18 cellular contexts compared by ENCODE assay signal in the genomic region with DNA sequence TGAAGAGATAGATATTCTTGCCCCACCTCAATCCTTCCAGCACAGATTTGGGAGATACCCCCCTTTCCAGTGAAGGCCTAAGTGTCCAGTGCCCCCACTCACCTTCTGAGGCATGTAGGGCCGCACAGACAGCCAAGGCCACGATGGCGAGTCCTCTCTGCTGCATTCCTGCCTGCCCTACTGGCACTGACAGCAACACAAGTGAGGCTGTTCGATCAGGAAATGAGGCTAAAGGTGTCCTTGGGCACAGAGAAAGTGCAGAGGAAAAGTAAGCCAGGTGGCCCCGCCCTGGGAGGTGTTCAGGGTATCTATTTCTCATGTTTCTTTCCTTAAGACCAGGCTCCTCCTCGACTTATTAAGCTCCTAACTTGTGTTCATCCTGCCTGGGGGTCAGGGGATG. TPM values are rescaled to one million over a fixed set of nuclear protein-coding genes. Genes with fewer than 3 reads are reported as not detected.
DNase-seq lines count a peak whose midpoint lies in the region; ATAC-seq and TF ChIP-seq lines count a peak whose summit lies in the region.
"Had no signal": no experiment of that assay in that cellular context is flagged by ENCODE, and none has a peak within 500 bp of the region (broad histone marks: within the 10 kb centered on the region; RNA-seq: fewer than 3 reads in every experiment).

A gene with protein sequence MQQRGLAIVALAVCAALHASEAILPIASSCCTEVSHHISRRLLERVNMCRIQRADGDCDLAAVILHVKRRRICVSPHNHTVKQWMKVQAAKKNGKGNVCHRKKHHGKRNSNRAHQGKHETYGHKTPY (minus strand): TSS at position 241 of the 400 bp plus-strand sequence. CDS start 75 bp downstream, at position 166.

- H2AK5ac ChIP-seq in mesenchymal stem cell (ENCODE audit: low read length, severe bottlenecking): no peak within 1 kb of the TSS

- H3K27ac ChIP-seq in mucosa of rectum (ENCODE audit: low read depth in 2 of 2, low read length in 2 of 2) (peak within 1 kb of the TSS; percentile 92 to 94), transverse colon (peak within 1 kb of the TSS; percentile 81 to 84 (median 83)), mesenchymal stem cell (ENCODE audit: low read length, poor library complexity, severe bottlenecking) (no peak within 1 kb of the TSS)
- H3K27ac ChIP-seq: coronary artery, psoas muscle had no signal

- peak; percentile 88 for TF ChIP-seq POLR2A in transverse colon (IDR thresholded peaks at IDR 0.05)

- POLR2A ChIA-PET in T-cell (lab: Charles Lee): interaction anchor here (0.6 to 1.4 kb wide), 2 partner anchors 72 to 80 kb away, joined by 4 to 7 read pairs; a partner anchor contains a TSS

- H3K27me3 ChIP-seq in mucosa of rectum (ENCODE audit: control insufficient read depth in 2 of 2, insufficient read depth in 2 of 2, low read length in 2 of 2) (no peaks in the 10 kb centered on the region), transverse colon (no peaks in the 10 kb centered on the region), mesenchymal stem cell (ENCODE audit: control insufficient read depth in 1 of 2, insufficient read depth in 1 of 2, low read length in 2 of 2) (no peaks in the 10 kb centered on the region)

- no peak within 1 kb of the TSS for H3K4me2 ChIP-seq in mesenchymal stem cell (ENCODE audit: low read length, poor library complexity, severe bottlenecking)

- peak within 1 kb of the TSS; percentile 74 to 75 for H3K9ac ChIP-seq in mucosa of rectum (ENCODE audit: low read depth in 1 of 2, low read length in 2 of 2)
- no peak within 1 kb of the TSS for H3K9ac ChIP-seq in mesenchymal stem cell (ENCODE audit: low read length)

- intact Hi-C loops in natural killer cell (cut with micrococcal nuclease) (no loop called here), transverse colon (cut with DNase I; ENCODE audit: low total_unique reads) (no loop called here)

- no peak for TF ChIP-seq CTCF in natural killer cell (IDR thresholded peaks at IDR 0.05)
- no peak for TF ChIP-seq CTCF in transverse colon (IDR thresholded peaks at IDR 0.05)

- H3K18ac ChIP-seq in mesenchymal stem cell (ENCODE audit: low read depth in 1 of 2, low read length in 2 of 2): no peak within 1 kb of the TSS

- H2BK5ac ChIP-seq in mesenchymal stem cell (ENCODE audit: low read depth, low read length, poor library complexity, severe bottlenecking): no peak within 1 kb of the TSS

- CTCF ChIA-PET in T-cell (lab: Charles Lee): no interaction called here

- DNase-seq in natural killer cell (no peak), T-cell (no peak), transverse colon (peak; percentile 86), mesenchymal stem cell (no peak), putamen (ENCODE audit: low spot score) (no peak)
- no peak for DNase-seq in natural killer cell treated with Interleukin-12 subunit alpha and Interleukin-12 subunit beta and Interleukin-15 and Interleukin-18, amount 100 ng/mL, for 72 hours (ENCODE audit: low spot score)
- DNase-seq: activated naive CD4-positive, alpha-beta T cell treated with anti-CD3 and anti-CD28 coated beads for 36 hours; C1 segment of cervical spinal cord; kidney glomerular epithelial cell; NCI-H2081 treated with DMSO at 0.1 percent for 48 hours; psoas muscle; stimulated activated naive B cell treated with anti-CD40 and anti-IgM and Interleukin-4, amounts not matched to agents 10 μg/mL and 1 μg/mL and 100 μg/mL, for 72 hours had no signal

- H3K4me3 ChIP-seq in mucosa of rectum (ENCODE audit: low read length in 2 of 2) (peak within 1 kb of the TSS; percentile 68 to 80), transverse colon (peak within 1 kb of the TSS in 3 of 4 donors; percentile 18 to 36 (median 26)), mesenchymal stem cell (ENCODE audit: insufficient read depth in 1 of 2, low read depth in 1 of 2, low read length in 2 of 2) (no peak within 1 kb of the TSS)
- H3K4me3 ChIP-seq: coronary artery, psoas muscle had no signal

- H3K9me3 Mint-ChIP-seq in natural killer cell (no peaks in the 10 kb centered on the region), T-cell (no peaks in the 10 kb centered on the region)
- H3K9me3 Mint-ChIP-seq in natural killer cell treated with Interleukin-12 subunit alpha and Interleukin-12 subunit beta and Interleukin-15 and Interleukin-18, amount 100 ng/mL, for 72 hours: no peaks in the 10 kb centered on the region
- H3K9me3 Mint-ChIP-seq: stimulated activated naive B cell treated with anti-CD40 and anti-IgM and Interleukin-4, amounts not matched to agents 10 μg/mL and 1 μg/mL and 100 μg/mL, for 72 hours; T-helper 1 cell treated with Interleukin-12 subunit alpha and Interleukin-12 subunit beta and Interleukin-4 antibody, amounts not matched to agents 30 μg/mL and 1 μg/mL, for 36 hours; type B pancreatic cell had no signal

- H3K14ac ChIP-seq in mesenchymal stem cell (ENCODE audit: low read length in 2 of 2): peak within 1 kb of the TSS in 1 of 2 experiments; percentile 55

- H3K36me3 ChIP-seq in mucosa of rectum (ENCODE audit: control insufficient read depth in 2 of 2, insufficient read depth in 2 of 2, low read length in 2 of 2): no peaks in the 10 kb centered on the region
- H3K36me3 ChIP-seq in transverse colon: no peaks in the 10 kb centered on the region
- no peaks in the 10 kb centered on the region for H3K36me3 ChIP-seq in mesenchymal stem cell (ENCODE audit: control insufficient read depth in 1 of 2, insufficient read depth in 2 of 2, low read depth in 1 of 2, low read length in 2 of 2)

- H3K9me3 ChIP-seq in mucosa of rectum (ENCODE audit: control insufficient read depth in 2 of 2, low read length in 2 of 2) (no peaks in the 10 kb centered on the region), transverse colon (no peaks in the 10 kb centered on the region), mesenchymal stem cell (ENCODE audit: control insufficient read depth, low read length) (no peaks in the 10 kb centered on the region)
- H3K9me3 ChIP-seq: psoas muscle had no signal

- H3K79me1 ChIP-seq in mesenchymal stem cell (replicated peaks; ENCODE audit: low read length, poor library complexity, severe bottlenecking): no peaks in the 10 kb centered on the region

- H3K4me3 Mint-ChIP-seq in natural killer cell (no peak within 1 kb of the TSS), T-cell (no peak within 1 kb of the TSS)
- H3K4me3 Mint-ChIP-seq in natural killer cell treated with Interleukin-12 subunit alpha and Interleukin-12 subunit beta and Interleukin-15 and Interleukin-18, amount 100 ng/mL, for 72 hours: no peak within 1 kb of the TSS
- H3K4me3 Mint-ChIP-seq: activated naive CD4-positive, alpha-beta T cell treated with anti-CD3 and anti-CD28 coated beads for 36 hours; stimulated activated naive B cell treated with anti-CD40 and anti-IgM and Interleukin-4, amounts not matched to agents 10 μg/mL and 1 μg/mL and 100 μg/mL, for 72 hours; T-helper 1 cell treated with Interleukin-12 subunit alpha and Interleukin-12 subunit beta and Interleukin-4 antibody, amounts not matched to agents 30 μg/mL and 1 μg/mL, for 36 hours; type B pancreatic cell; WTC11 had no signal

- H4K91ac ChIP-seq in mesenchymal stem cell (ENCODE audit: low read length): no peak within 1 kb of the TSS

- no peaks in the 10 kb centered on the region for H3K36me3 Mint-ChIP-seq in natural killer cell
- no peaks in the 10 kb centered on the region for H3K36me3 Mint-ChIP-seq in natural killer cell treated with Interleukin-12 subunit alpha and Interleukin-12 subunit beta and Interleukin-15 and Interleukin-18, amount 100 ng/mL, for 72 hours
- H3K36me3 Mint-ChIP-seq in T-cell: no peaks in the 10 kb centered on the region
- H3K36me3 Mint-ChIP-seq: stimulated activated naive B cell treated with anti-CD40 and anti-IgM and Interleukin-4, amounts not matched to agents 10 μg/mL and 1 μg/mL and 100 μg/mL, for 72 hours; type B pancreatic cell; WTC11 had no signal

- no peak within 1 kb of the TSS for H3K27ac Mint-ChIP-seq in natural killer cell
- no peak within 1 kb of the TSS for H3K27ac Mint-ChIP-seq in natural killer cell treated with Interleukin-12 subunit alpha and Interleukin-12 subunit beta and Interleukin-15 and Interleukin-18, amount 100 ng/mL, for 72 hours
- no peak within 1 kb of the TSS for H3K27ac Mint-ChIP-seq in T-cell
- H3K27ac Mint-ChIP-seq: activated naive CD4-positive, alpha-beta T cell treated with anti-CD3 and anti-CD28 coated beads for 36 hours; stimulated activated naive B cell treated with anti-CD40 and anti-IgM and Interleukin-4, amounts not matched to agents 10 μg/mL and 1 μg/mL and 100 μg/mL, for 72 hours; T-helper 1 cell treated with Interleukin-12 subunit alpha and Interleukin-12 subunit beta and Interleukin-4 antibody, amounts not matched to agents 30 μg/mL and 1 μg/mL, for 36 hours; type B pancreatic cell; WTC11 had no signal

- H2AFZ ChIP-seq in mesenchymal stem cell (ENCODE audit: low read depth, low read length): no peak within 1 kb of the TSS

- H3K4me1 Mint-ChIP-seq in natural killer cell (no peaks in the 10 kb centered on the region), T-cell (no peaks in the 10 kb centered on the region)
- H3K4me1 Mint-ChIP-seq in natural killer cell treated with Interleukin-12 subunit alpha and Interleukin-12 subunit beta and Interleukin-15 and Interleukin-18, amount 100 ng/mL, for 72 hours (ENCODE audit: low read depth in 2 of 2): no peaks in the 10 kb centered on the region
- H3K4me1 Mint-ChIP-seq: stimulated activated naive B cell treated with anti-CD40 and anti-IgM and Interleukin-4, amounts not matched to agents 10 μg/mL and 1 μg/mL and 100 μg/mL, for 72 hours had no signal

- no peak within 1 kb of the TSS for H2BK15ac ChIP-seq in mesenchymal stem cell (ENCODE audit: low read depth, poor library complexity, severe bottlenecking)

- H3K27me3 Mint-ChIP-seq in natural killer cell (ENCODE audit: low read depth in 2 of 2) (no peaks in the 10 kb centered on the region), T-cell (no peaks in the 10 kb centered on the region)
- H3K27me3 Mint-ChIP-seq in natural killer cell treated with Interleukin-12 subunit alpha and Interleukin-12 subunit beta and Interleukin-15 and Interleukin-18, amount 100 ng/mL, for 72 hours: peaks cover 0 to 2% of the 10 kb centered on the region in 2 donors
- H3K27me3 Mint-ChIP-seq: stimulated activated naive B cell treated with anti-CD40 and anti-IgM and Interleukin-4, amounts not matched to agents 10 μg/mL and 1 μg/mL and 100 μg/mL, for 72 hours; type B pancreatic cell had no signal

- ATAC-seq in natural killer cell (no peak), T-cell (replicated peaks in 1 of 4) (no peak), HG02970 (IDR thresholded peaks at IDR 0.05; ENCODE audit: low FRiP score, unreplicated experiment) (no peak)
- no peak for ATAC-seq in natural killer cell treated with Interleukin-12 subunit alpha and Interleukin-12 subunit beta and Interleukin-15 and Interleukin-18, amount 100 ng/mL, for 72 hours
- ATAC-seq: psoas muscle; stimulated activated naive B cell treated with anti-CD40 and anti-IgM and Interleukin-4, amounts not matched to agents 10 μg/mL and 1 μg/mL and 100 μg/mL, for 72 hours; WTC11 had no signal

- H3K4ac ChIP-seq in mesenchymal stem cell (ENCODE audit: low read depth in 1 of 2, low read length in 2 of 2): no peak within 1 kb of the TSS

- no peak within 1 kb of the TSS for H3K23ac ChIP-seq in mesenchymal stem cell (ENCODE audit: low read length in 2 of 2)

- H2BK12ac ChIP-seq in mesenchymal stem cell (ENCODE audit: low read length in 2 of 2): no peak within 1 kb of the TSS

- H4K8ac ChIP-seq in mesenchymal stem cell (ENCODE audit: low read length): no peak within 1 kb of the TSS

- H3K4me1 ChIP-seq in mucosa of rectum (ENCODE audit: control insufficient read depth in 2 of 2, insufficient read depth in 2 of 2, low read length in 2 of 2): peaks cover 5 to 32% of the 10 kb centered on the region in 2 donors
- H3K4me1 ChIP-seq in transverse colon: peaks cover 0 to 21% (median 8%) of the 10 kb centered on the region in 4 donors
- H3K4me1 ChIP-seq in mesenchymal stem cell (ENCODE audit: control insufficient read depth, insufficient read depth, low read depth, low read length): peaks cover 2% of the 10 kb centered on the region
- H3K4me1 ChIP-seq: psoas muscle had no signal

- no peak for TF ChIP-seq EP300 in transverse colon (IDR thresholded peaks at IDR 0.05; ENCODE audit: low read depth)

- H2BK120ac ChIP-seq in mesenchymal stem cell (ENCODE audit: low read depth, low read length): no peak within 1 kb of the TSS

- WGBS in transverse colon (ENCODE audit: low coverage in 1 of 2), 2 donors: 0 to 63% methylated on average over 1 to 6 of the region's 6 CpGs
- WGBS in mesenchymal stem cell: 77% methylated on average over 4 of the region's 6 CpGs

- in situ Hi-C loops in transverse colon (cut with MboI; ENCODE audit: low pct_ligation_motif_present in 1 of 4, low pct_unique_long_range_greater_than_20kb in 1 of 4, low sequenced_read_pairs in 3 of 4): no loop called here

RNA-seq across cellular contexts. Expression of the gene that starts here (rescaled TPM):
- total RNA-seq in natural killer cell (10 to 100 TPM; 17.5 to 25.8 (median 25.1) TPM), T-cell (10 to 100 TPM; 13.3 to 18.1 (median 15.8) TPM), transverse colon (100 to 1,000 TPM in 2 of 4 donors, 10 to 100 TPM in 2; 17.1 to 115 (median 86.4) TPM)
- total RNA-seq in natural killer cell treated with Interleukin-12 subunit alpha and Interleukin-12 subunit beta and Interleukin-15 and Interleukin-18, amount 100 ng/mL, for 72 hours: 10 to 100 TPM in 1 of 2 donors, 1 to 10 TPM in 1; 4.8 to 18.3 TPM
- polyA plus RNA-seq in mesenchymal stem cell (2013, experiment 1 of 2): not detected
- not detected for polyA plus RNA-seq in mesenchymal stem cell (2013, experiment 2 of 2)

Comparison
In these comparisons a context has a peak if more than half of its experiments do, and no peak if none do; other contexts are left out.
1. H3K4me3 ChIP-seq: peak in mucosa of rectum (2 of 2) and transverse colon (3 of 4); none in mesenchymal stem cell (0 of 2).